ENCODE assay signal across 26 cellular contexts in genomic region chr18:55494441-55494840, GRCh38.
"Had no signal": no experiment of that assay in that cellular context is flagged by ENCODE, and none has a peak within 500 bp of the region (broad histone marks: within the 10 kb centered on the region; RNA-seq: fewer than 3 reads in every experiment).

No MANE protein-coding gene starts in this region.

- H3K4me3 ChIP-seq: ascending aorta had no signal

- H3K27me3 ChIP-seq: ascending aorta had no signal

- H3K36me3 Mint-ChIP-seq: activated CD8-positive, alpha-beta memory T cell treated with anti-CD3 and anti-CD28 coated beads, Interleukin-2, amount 10 ng/mL, durations not matched to agents 7 days and 5 days; activated naive CD4-positive, alpha-beta T cell treated with anti-CD3 and anti-CD28 coated beads, Interleukin-2, amount 50 U/mL, for 72 hours; brain; WTC11 had no signal

- ATAC-seq: activated CD8-positive, alpha-beta memory T cell treated with anti-CD3 and anti-CD28 coated beads, Interleukin-2, amount 10 ng/mL, durations not matched to agents 7 days and 5 days; activated naive CD8-positive, alpha-beta T cell treated with anti-CD3 and anti-CD28 coated beads, Interleukin-2, amount 50 U/mL, for 24 hours; activated T-cell treated with anti-CD3 and anti-CD28 coated beads, Interleukin-2, amount 50 U/mL, for 4 hours; Panc1; T-helper 17 cell; WTC11 had no signal

- H3K9me3 Mint-ChIP-seq: activated naive CD4-positive, alpha-beta T cell treated with anti-CD3 and anti-CD28 coated beads, Interleukin-2, amount 50 U/mL, for 72 hours; activated naive CD8-positive, alpha-beta T cell treated with anti-CD3 and anti-CD28 coated beads, Interleukin-2, amount 50 U/mL, for 24 hours; activated T-cell treated with anti-CD3 and anti-CD28 coated beads, Interleukin-2, amount 50 U/mL, for 4 hours; brain; central memory CD8-positive, alpha-beta T cell; WTC11 had no signal

- H3K27me3 Mint-ChIP-seq: brain; central memory CD8-positive, alpha-beta T cell had no signal

- H3K36me3 ChIP-seq: ascending aorta had no signal

- H3K27ac Mint-ChIP-seq: activated CD8-positive, alpha-beta memory T cell treated with anti-CD3 and anti-CD28 coated beads, Interleukin-2, amount 10 ng/mL, durations not matched to agents 7 days and 5 days; activated naive CD4-positive, alpha-beta T cell treated with anti-CD3 and anti-CD28 coated beads, Interleukin-2, amount 50 U/mL, for 72 hours; activated naive CD8-positive, alpha-beta T cell treated with anti-CD3 and anti-CD28 coated beads, Interleukin-2, amount 50 U/mL, for 24 hours; T-helper 17 cell; WTC11 had no signal

- H3K9me3 ChIP-seq: ascending aorta had no signal

- H3K4me3 Mint-ChIP-seq: activated CD8-positive, alpha-beta memory T cell treated with anti-CD3 and anti-CD28 coated beads, Interleukin-2, amount 10 ng/mL, durations not matched to agents 7 days and 5 days; activated naive CD8-positive, alpha-beta T cell treated with anti-CD3 and anti-CD28 coated beads, Interleukin-2, amount 50 U/mL, for 24 hours; activated T-cell treated with anti-CD3 and anti-CD28 coated beads, Interleukin-2, amount 50 U/mL, for 4 hours; central memory CD8-positive, alpha-beta T cell; T-helper 17 cell; WTC11 had no signal

- DNase-seq: activated CD4-positive, alpha-beta T cell treated with anti-CD3 and anti-CD28 coated beads for 48 hours; activated CD4-positive, alpha-beta T cell treated with anti-CD3 and anti-CD28 coated beads, Interleukin-2, amount 50 U/mL, for 4 hours; activated CD4-positive, CD25-positive, alpha-beta regulatory T cell treated with anti-CD3 and anti-CD28 coated beads, Interleukin-2, amount 50 U/mL, for 72 hours; activated CD8-positive, alpha-beta memory T cell treated with anti-CD3 and anti-CD28 coated beads, Interleukin-2, amount 10 ng/mL, durations not matched to agents 7 days and 5 days; activated effector memory CD4-positive, alpha-beta T cell treated with anti-CD3 and anti-CD28 coated beads, Interleukin-2, amount 50 U/mL, for 16 hours; activated naive CD4-positive, alpha-beta T cell treated with Interleukin-2 at 50 U/mL for 16 hours; activated naive CD8-positive, alpha-beta T cell treated with anti-CD3 and anti-CD28 coated beads, Interleukin-2, amount 50 U/mL, for 24 hours; activated T-cell treated with anti-CD3 and anti-CD28 coated beads, Interleukin-2, amount 50 U/mL, for 4 hours; amniotic stem cell; MM.1S; NCI-H1105 treated with DMSO at 0.1 percent for 48 hours; NCI-H1436 treated with DMSO at 0.1 percent for 48 hours; NCI-H187; NCI-H2081; NCI-H2227 treated with DMSO at 0.1 percent for 48 hours; NCI-H446 treated with DMSO at 0.1 percent for 48 hours; NCI-H524 treated with DMSO at 0.1 percent for 48 hours; SHP77; T-helper 17 cell; T-helper 9 cell had no signal

- H3K4me1 ChIP-seq: ascending aorta had no signal
